8 cellular contexts compared by ENCODE assay signal in genomic region chr22:37601540-37602442, GRCh38. TPM values are rescaled to one million over a fixed set of nuclear protein-coding genes. Genes with fewer than 3 reads are reported as not detected.
DNase-seq lines count a peak whose midpoint lies in the region; ATAC-seq and TF ChIP-seq lines count a peak whose summit lies in the region.

No MANE protein-coding gene starts in this region.

- H3K27me3 Mint-ChIP-seq in activated naive CD8-positive, alpha-beta T cell treated with anti-CD3 and anti-CD28 coated beads, Interleukin-2, amount 50 U/mL, for 24 hours = no peaks in the 10 kb centered on the region

- no peak for TF ChIP-seq RAD21 in liver (IDR thresholded peaks at IDR 0.05)

- DNase-seq in DMS 273 treated with DMSO at 0.1 percent for 48 hours (lab: John Stamatoyannopoulos, UW) = peak; percentile 45
- peak; percentile 86 for DNase-seq in MV-4-11 (lab: John Stamatoyannopoulos, UW)
- DNase-seq in activated naive CD8-positive, alpha-beta T cell treated with anti-CD3 and anti-CD28 coated beads, Interleukin-2, amount 50 U/mL, for 24 hours = no peak
- DNase-seq in GM19240 (ENCODE audit: insufficient read length, low spot score) = no peak
- DNase-seq in activated CD4-positive, alpha-beta T cell treated with anti-CD3 and anti-CD28 coated beads for 48 hours = no peak

- H3K4me1 ChIP-seq in liver (ENCODE audit: control insufficient read depth in 4 of 4, insufficient read depth in 4 of 4, low read length in 3 of 4) = peaks cover 0 to 8% (median 7%) of the 10 kb centered on the region in 4 donors

- no peak for TF ChIP-seq CTCF in liver (IDR thresholded peaks at IDR 0.05; ENCODE audit: low read depth, low read length, missing input control)

- no peaks in the 10 kb centered on the region for H3K36me3 Mint-ChIP-seq in activated naive CD8-positive, alpha-beta T cell treated with anti-CD3 and anti-CD28 coated beads, Interleukin-2, amount 50 U/mL, for 24 hours (ENCODE audit: low read depth)

- H3K9me3 Mint-ChIP-seq in activated naive CD8-positive, alpha-beta T cell treated with anti-CD3 and anti-CD28 coated beads, Interleukin-2, amount 50 U/mL, for 24 hours = no peaks in the 10 kb centered on the region

- WGBS in liver = 34% methylated on average over 14 of the region's 14 CpGs

- peaks cover 26% of the 10 kb centered on the region for H3K4me1 Mint-ChIP-seq in activated naive CD8-positive, alpha-beta T cell treated with anti-CD3 and anti-CD28 coated beads, Interleukin-2, amount 50 U/mL, for 24 hours

- no peaks in the 10 kb centered on the region for H3K36me3 ChIP-seq in liver (ENCODE audit: control insufficient read depth in 4 of 4, insufficient read depth in 3 of 4, low read depth in 1 of 4, low read length in 3 of 4)

- H3K4me3 Mint-ChIP-seq in activated naive CD8-positive, alpha-beta T cell treated with anti-CD3 and anti-CD28 coated beads, Interleukin-2, amount 50 U/mL, for 24 hours = no peak overlapping the region

- no peaks in the 10 kb centered on the region for H3K27me3 ChIP-seq in liver (ENCODE audit: control insufficient read depth in 4 of 4, insufficient read depth in 4 of 4, low read length in 3 of 4)

- H3K4me3 ChIP-seq in liver (ENCODE audit: low read depth in 1 of 3, low read length in 3 of 3) = no peak overlapping the region

- H3K9ac ChIP-seq in liver (ENCODE audit: low read depth in 1 of 2, low read length in 2 of 2) = no peak overlapping the region

- peak; percentile 22 for ATAC-seq in activated naive CD8-positive, alpha-beta T cell treated with anti-CD3 and anti-CD28 coated beads, Interleukin-2, amount 50 U/mL, for 24 hours
- ATAC-seq in HG03175 (IDR thresholded peaks at IDR 0.05; ENCODE audit: unreplicated experiment) = no peak
- no peak for ATAC-seq in GM21576 (IDR thresholded peaks at IDR 0.05; ENCODE audit: unreplicated experiment)

- no peaks in the 10 kb centered on the region for H3K9me3 ChIP-seq in liver (ENCODE audit: control insufficient read depth in 4 of 4, low read length in 3 of 4)

- peak overlapping the region; percentile 35 to 46 for H3K27ac ChIP-seq in liver (ENCODE audit: low read depth in 1 of 2, low read length in 2 of 2)

- H3K27ac Mint-ChIP-seq in activated naive CD8-positive, alpha-beta T cell treated with anti-CD3 and anti-CD28 coated beads, Interleukin-2, amount 50 U/mL, for 24 hours = no peak overlapping the region

TF ChIP-seq in liver, 16 proteins besides CTCF, POLR2A, EP300 and RAD21:
- TF ChIP-seq REST (IDR thresholded peaks at IDR 0.05) = peak; percentile 38
- peak in 1 of 2 donors; percentile 41 for TF ChIP-seq HNF4A (conservative IDR thresholded peaks at IDR 0.05)
- peak in 1 of 2 donors; percentile 40 for TF ChIP-seq JUND (IDR thresholded peaks at IDR 0.05)
- TF ChIP-seq TAF1 (conservative IDR thresholded peaks at IDR 0.05) = no peak
- TF ChIP-seq ATF3 (IDR thresholded peaks at IDR 0.05) = no peak
- TF ChIP-seq MAX (IDR thresholded peaks at IDR 0.05) = peak; percentile 29
- TF ChIP-seq EGR1 (IDR thresholded peaks at IDR 0.05; ENCODE audit: low read depth in 2 of 2) = peak in 1 of 2 donors; percentile 17
- TF ChIP-seq YY1 (IDR thresholded peaks at IDR 0.05) = no peak
- peak; percentile 23 for TF ChIP-seq FOXA1 (IDR thresholded peaks at IDR 0.05)
- TF ChIP-seq SP1 (IDR thresholded peaks at IDR 0.05) = peak; percentile 68
- TF ChIP-seq ZBTB33 (IDR thresholded peaks at IDR 0.05) = peak; percentile 23
- TF ChIP-seq NR2F2 (IDR thresholded peaks at IDR 0.05) = no peak
- TF ChIP-seq GABPA (IDR thresholded peaks at IDR 0.05 in 1 of 2, conservative IDR thresholded peaks at IDR 0.05 in 1 of 2) = peak in 1 of 2 donors; percentile 64
- TF ChIP-seq FOXA2 (IDR thresholded peaks at IDR 0.05) = no peak
- peak; percentile 17 for TF ChIP-seq HNF4G (IDR thresholded peaks at IDR 0.05)
- peak; percentile 53 to 55 for TF ChIP-seq RXRA (IDR thresholded peaks at IDR 0.05)
TF ChIP-seq in liver: peak in this region for 11.

RNA-seq across cellular contexts. Expression of gene GGA1, which starts 6.8 kb away (rescaled TPM):
- 10 to 100 TPM; 17.4 to 26.4 TPM for total RNA-seq in liver
- 10 to 100 TPM; 15.1 to 18.2 TPM for polyA plus RNA-seq in liver

RNA-seq across cellular contexts. Expression of gene LGALS2, which starts 21.9 kb away (rescaled TPM):
- 1 to 10 TPM in 1 of 2 donors, under 1 TPM in 1; 0.33 to 3.4 TPM for total RNA-seq in liver
- polyA plus RNA-seq in liver = 1 to 10 TPM in 1 of 2 donors, under 1 TPM in 1; 0.81 to 2.3 TPM

RNA-seq across cellular contexts. Expression of gene SH3BP1, which starts 37.7 kb away (rescaled TPM):
- 1 to 10 TPM; 3.8 to 8.2 TPM for total RNA-seq in liver
- 1 to 10 TPM in 1 of 2 donors, under 1 TPM in 1; 0.24 to 1.7 TPM for polyA plus RNA-seq in liver

RNA-seq across cellular contexts. Expression of gene CDC42EP1, which starts 41.5 kb away (rescaled TPM):
- 10 to 100 TPM; 10.2 to 18.8 TPM for total RNA-seq in liver
- 10 to 100 TPM; 43.6 to 66.6 TPM for polyA plus RNA-seq in liver

RNA-seq across cellular contexts. Expression of gene PDXP, which starts 56.7 kb away (rescaled TPM):
- total RNA-seq in liver = 10 to 100 TPM; 23.4 to 32.4 TPM
- polyA plus RNA-seq in liver = 10 to 100 TPM; 24.7 to 42.2 TPM

Comparison
In these comparisons a context has a peak if more than half of its experiments do, and no peak if none do; other contexts are left out.
1. DNase-seq: peak in DMS 273 treated with DMSO at 0.1 percent for 48 hours (single experiment) and MV-4-11 (single experiment); none in activated naive CD8-positive, alpha-beta T cell treated with anti-CD3 and anti-CD28 coated beads, Interleukin-2, amount 50 U/mL, for 24 hours (single experiment), GM19240 (single experiment) and activated CD4-positive, alpha-beta T cell treated with anti-CD3 and anti-CD28 coated beads for 48 hours (single experiment).